In the genomic region with DNA sequence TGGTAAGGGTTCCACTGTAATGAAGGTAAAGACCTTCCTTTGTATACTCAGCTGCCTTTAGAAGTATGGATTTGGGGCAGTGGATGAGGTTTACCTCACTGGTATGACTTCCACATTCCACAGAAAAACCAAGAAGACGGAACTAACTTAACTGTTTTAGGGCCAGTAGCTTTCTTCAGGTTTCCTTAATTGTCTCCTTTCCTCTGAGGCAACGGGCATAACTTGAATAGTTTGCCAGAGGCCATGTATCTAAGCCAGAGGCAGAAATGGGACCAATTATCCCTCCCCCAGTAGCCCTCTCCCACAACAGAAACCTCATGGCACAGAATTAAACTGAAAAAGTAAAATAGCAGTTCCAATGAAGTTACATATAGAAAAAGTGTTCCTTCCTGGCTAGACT, we compare ENCODE assay signal across 1 cellular context.
TF ChIP-seq lines count a peak whose summit lies in the region.

No MANE protein-coding gene starts in this region.

TF ChIP-seq in GM23338, 12 proteins besides CTCF, POLR2A, EP300 and RAD21 (continued from another document):
- TF ChIP-seq, protein P1, sequence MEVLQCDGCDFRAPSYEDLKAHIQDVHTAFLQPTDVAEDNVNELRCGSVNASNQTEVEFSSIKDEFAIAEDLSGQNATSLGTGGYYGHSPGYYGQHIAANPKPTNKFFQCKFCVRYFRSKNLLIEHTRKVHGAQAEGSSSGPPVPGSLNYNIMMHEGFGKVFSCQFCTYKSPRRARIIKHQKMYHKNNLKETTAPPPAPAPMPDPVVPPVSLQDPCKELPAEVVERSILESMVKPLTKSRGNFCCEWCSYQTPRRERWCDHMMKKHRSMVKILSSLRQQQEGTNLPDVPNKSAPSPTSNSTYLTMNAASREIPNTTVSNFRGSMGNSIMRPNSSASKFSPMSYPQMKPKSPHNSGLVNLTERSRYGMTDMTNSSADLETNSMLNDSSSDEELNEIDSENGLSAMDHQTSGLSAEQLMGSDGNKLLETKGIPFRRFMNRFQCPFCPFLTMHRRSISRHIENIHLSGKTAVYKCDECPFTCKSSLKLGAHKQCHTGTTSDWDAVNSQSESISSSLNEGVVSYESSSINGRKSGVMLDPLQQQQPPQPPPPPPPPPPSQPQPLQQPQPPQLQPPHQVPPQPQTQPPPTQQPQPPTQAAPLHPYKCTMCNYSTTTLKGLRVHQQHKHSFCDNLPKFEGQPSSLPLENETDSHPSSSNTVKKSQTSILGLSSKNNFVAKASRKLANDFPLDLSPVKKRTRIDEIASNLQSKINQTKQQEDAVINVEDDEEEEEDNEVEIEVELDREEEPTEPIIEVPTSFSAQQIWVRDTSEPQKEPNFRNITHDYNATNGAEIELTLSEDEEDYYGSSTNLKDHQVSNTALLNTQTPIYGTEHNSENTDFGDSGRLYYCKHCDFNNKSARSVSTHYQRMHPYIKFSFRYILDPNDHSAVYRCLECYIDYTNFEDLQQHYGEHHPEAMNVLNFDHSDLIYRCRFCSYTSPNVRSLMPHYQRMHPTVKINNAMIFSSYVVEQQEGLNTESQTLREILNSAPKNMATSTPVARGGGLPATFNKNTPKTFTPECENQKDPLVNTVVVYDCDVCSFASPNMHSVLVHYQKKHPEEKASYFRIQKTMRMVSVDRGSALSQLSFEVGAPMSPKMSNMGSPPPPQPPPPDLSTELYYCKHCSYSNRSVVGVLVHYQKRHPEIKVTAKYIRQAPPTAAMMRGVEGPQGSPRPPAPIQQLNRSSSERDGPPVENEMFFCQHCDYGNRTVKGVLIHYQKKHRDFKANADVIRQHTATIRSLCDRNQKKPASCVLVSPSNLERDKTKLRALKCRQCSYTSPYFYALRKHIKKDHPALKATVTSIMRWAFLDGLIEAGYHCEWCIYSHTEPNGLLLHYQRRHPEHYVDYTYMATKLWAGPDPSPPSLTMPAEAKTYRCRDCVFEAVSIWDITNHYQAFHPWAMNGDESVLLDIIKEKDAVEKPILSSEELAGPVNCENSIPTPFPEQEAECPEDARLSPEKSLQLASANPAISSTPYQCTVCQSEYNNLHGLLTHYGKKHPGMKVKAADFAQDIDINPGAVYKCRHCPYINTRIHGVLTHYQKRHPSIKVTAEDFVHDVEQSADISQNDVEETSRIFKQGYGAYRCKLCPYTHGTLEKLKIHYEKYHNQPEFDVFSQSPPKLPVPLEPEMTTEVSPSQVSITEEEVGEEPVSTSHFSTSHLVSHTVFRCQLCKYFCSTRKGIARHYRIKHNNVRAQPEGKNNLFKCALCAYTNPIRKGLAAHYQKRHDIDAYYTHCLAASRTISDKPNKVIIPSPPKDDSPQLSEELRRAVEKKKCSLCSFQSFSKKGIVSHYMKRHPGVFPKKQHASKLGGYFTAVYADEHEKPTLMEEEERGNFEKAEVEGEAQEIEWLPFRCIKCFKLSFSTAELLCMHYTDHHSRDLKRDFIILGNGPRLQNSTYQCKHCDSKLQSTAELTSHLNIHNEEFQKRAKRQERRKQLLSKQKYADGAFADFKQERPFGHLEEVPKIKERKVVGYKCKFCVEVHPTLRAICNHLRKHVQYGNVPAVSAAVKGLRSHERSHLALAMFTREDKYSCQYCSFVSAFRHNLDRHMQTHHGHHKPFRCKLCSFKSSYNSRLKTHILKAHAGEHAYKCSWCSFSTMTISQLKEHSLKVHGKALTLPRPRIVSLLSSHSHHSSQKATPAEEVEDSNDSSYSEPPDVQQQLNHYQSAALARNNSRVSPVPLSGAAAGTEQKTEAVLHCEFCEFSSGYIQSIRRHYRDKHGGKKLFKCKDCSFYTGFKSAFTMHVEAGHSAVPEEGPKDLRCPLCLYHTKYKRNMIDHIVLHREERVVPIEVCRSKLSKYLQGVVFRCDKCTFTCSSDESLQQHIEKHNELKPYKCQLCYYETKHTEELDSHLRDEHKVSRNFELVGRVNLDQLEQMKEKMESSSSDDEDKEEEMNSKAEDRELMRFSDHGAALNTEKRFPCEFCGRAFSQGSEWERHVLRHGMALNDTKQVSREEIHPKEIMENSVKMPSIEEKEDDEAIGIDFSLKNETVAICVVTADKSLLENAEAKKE (CRISPR knock-in tag; IDR thresholded peaks at IDR 0.05), result no peak
- TF ChIP-seq JUNB (IDR thresholded peaks at IDR 0.05; ENCODE audit: unreplicated experiment), result no peak
- no peak for TF ChIP-seq EZH2 (IDR thresholded peaks at IDR 0.05; ENCODE audit: low read depth, unreplicated experiment)
- no peak for TF ChIP-seq CREB1 (CRISPR knock-in tag; IDR thresholded peaks at IDR 0.05; ENCODE audit: low read depth)
- TF ChIP-seq ZNF114 (CRISPR knock-in tag; IDR thresholded peaks at IDR 0.05), result no peak
- no peak for TF ChIP-seq EZH2phosphoT487 (IDR thresholded peaks at IDR 0.05; ENCODE audit: unreplicated experiment)
- no peak for TF ChIP-seq STAT1 (IDR thresholded peaks at IDR 0.05; ENCODE audit: unreplicated experiment)
- no peak for TF ChIP-seq REST (IDR thresholded peaks at IDR 0.05; ENCODE audit: unreplicated experiment)
- no peak for TF ChIP-seq POLR2AphosphoS5 (IDR thresholded peaks at IDR 0.05; ENCODE audit: low read depth)
TF ChIP-seq in GM23338: peak in this region for 0.
